Comparison of ENCODE assay signal across 10 cellular contexts in genomic region chr2:75561566-75562512, GRCh38. TPM values are rescaled to one million over a fixed set of nuclear protein-coding genes. Genes with fewer than 3 reads are reported as not detected.
DNase-seq lines count a peak whose midpoint lies in the region; ATAC-seq and TF ChIP-seq lines count a peak whose summit lies in the region.
"Had no signal": no experiment of that assay in that cellular context is flagged by ENCODE, and none has a peak within 500 bp of the region (broad histone marks: within the 10 kb centered on the region; RNA-seq: fewer than 3 reads in every experiment).

No MANE protein-coding gene starts in this region.

- 80 to 86% methylated on average over 10 to 11 of the region's 11 CpGs for WGBS in mesodermal cell (ENCODE audit: insufficient coverage in 2 of 2), 2 experiments

- peak overlapping the region in 2 of 5 experiments; percentile 44 to 71 for H3K27ac Mint-ChIP-seq in brain

- H3K36me3 ChIP-seq in mesodermal cell (ENCODE audit: control insufficient read depth, insufficient read depth, low read length): no peaks in the 10 kb centered on the region
- H3K36me3 ChIP-seq in Karpas-422 (ENCODE audit: insufficient read depth, low read length): no peaks in the 10 kb centered on the region

- peak overlapping the region; percentile 81 for H3K4me3 ChIP-seq in AG10803 (ENCODE audit: low read length)
- H3K4me3 ChIP-seq in mesodermal cell (ENCODE audit: extremely low read depth, insufficient read depth, low read length, poor library complexity, severe bottlenecking): peak overlapping the region; percentile 74
- no peak overlapping the region for H3K4me3 ChIP-seq in Karpas-422 (ENCODE audit: low read length)

- no peak overlapping the region for H2AFZ ChIP-seq in Karpas-422 (ENCODE audit: low read length)

- TF ChIP-seq CTCF in AG10803 (conservative IDR thresholded peaks at IDR 0.05; ENCODE audit: low read length): no peak
- TF ChIP-seq CTCF in brain (conservative IDR thresholded peaks at IDR 0.05): no peak

- H3K9ac ChIP-seq in Karpas-422 (ENCODE audit: low read length): no peak overlapping the region

- no peak for ATAC-seq in HG03025 (IDR thresholded peaks at IDR 0.05; ENCODE audit: low FRiP score, unreplicated experiment)

- no peaks in the 10 kb centered on the region for H3K27me3 ChIP-seq in Karpas-422 (ENCODE audit: low read length)

- H3K36me3 Mint-ChIP-seq in brain: no peaks in the 10 kb centered on the region

- peaks cover 17% of the 10 kb centered on the region for H3K4me1 Mint-ChIP-seq in brain

- H3K27me3 Mint-ChIP-seq in brain: peaks cover 57% of the 10 kb centered on the region

- H3K9me3 Mint-ChIP-seq in brain: no peaks in the 10 kb centered on the region

- H3K4me2 ChIP-seq in Karpas-422 (ENCODE audit: low read depth, low read length, poor library complexity, severe bottlenecking): no peak overlapping the region

- no peaks in the 10 kb centered on the region for H3K79me2 ChIP-seq in Karpas-422 (ENCODE audit: low read length)

- H3K4me1 ChIP-seq in mesodermal cell (ENCODE audit: control insufficient read depth, insufficient read depth, low read length, poor library complexity, severe bottlenecking): peaks cover 16% of the 10 kb centered on the region
- no peaks in the 10 kb centered on the region for H3K4me1 ChIP-seq in Karpas-422 (ENCODE audit: low read length)

- H3K27ac ChIP-seq in mesodermal cell (ENCODE audit: low read depth, low read length, severe bottlenecking) (peak overlapping the region; percentile 54), Karpas-422 (ENCODE audit: low read length) (no peak overlapping the region)

- no peaks in the 10 kb centered on the region for H4K20me1 ChIP-seq in Karpas-422 (ENCODE audit: insufficient read depth, low read depth, low read length)

- no peaks in the 10 kb centered on the region for H3K9me2 ChIP-seq in Karpas-422 (replicated peaks; ENCODE audit: insufficient read depth, low read length)

- H3K4me3 Mint-ChIP-seq in brain: peak overlapping the region; percentile 87 to 91 (median 89)

- H3K9me3 ChIP-seq in mesodermal cell (ENCODE audit: control insufficient read depth, low read length): no peaks in the 10 kb centered on the region
- no peaks in the 10 kb centered on the region for H3K9me3 ChIP-seq in Karpas-422 (ENCODE audit: low read length)

- DNase-seq in AG10803 (ENCODE audit: low read depth) (peak; percentile 55), HCEC 1CT (peak; percentile 27), COR-L47 (lab: John Stamatoyannopoulos, UW) (no peak), Karpas-422 (no peak), OCI-M2 (lab: John Stamatoyannopoulos, UW; ENCODE audit: unreplicated experiment) (no peak)
- DNase-seq: stimulated activated CD4-positive, alpha-beta T cell treated with anti-CD3 and anti-CD28 coated beads, Interleukin-4, amount 100 ng/mL, for 24 hours had no signal

RNA-seq across cellular contexts. Expression of gene EVA1A, which starts 1.1 kb away (rescaled TPM):
- 4.9 TPM for polyA plus RNA-seq in brain (ENCODE audit: insufficient read depth, low read depth, low replicate concordance)
- 10.6 TPM for polyA plus RNA-seq in mesodermal cell (2013, experiment 1 of 2)
- 11.1 TPM for polyA plus RNA-seq in mesodermal cell (2013, experiment 2 of 2)
- total RNA-seq in Karpas-422 (2014; rRNA removed; shearing (Covaris generic); ENCODE audit: low replicate concordance): not detected in 2 replicates
- total RNA-seq: activated CD8-positive, alpha-beta memory T cell treated with anti-CD3 and anti-CD28 coated beads for 36 hours had no signal

Comparison
In these comparisons a context has a peak if more than half of its experiments do, and no peak if none do; other contexts are left out.
1. DNase-seq: peak in AG10803 (single experiment) and HCEC 1CT (single experiment); none in COR-L47 (single experiment), Karpas-422 (single experiment) and OCI-M2 (single experiment).